15 cellular contexts compared by ENCODE assay signal in the genomic region with DNA sequence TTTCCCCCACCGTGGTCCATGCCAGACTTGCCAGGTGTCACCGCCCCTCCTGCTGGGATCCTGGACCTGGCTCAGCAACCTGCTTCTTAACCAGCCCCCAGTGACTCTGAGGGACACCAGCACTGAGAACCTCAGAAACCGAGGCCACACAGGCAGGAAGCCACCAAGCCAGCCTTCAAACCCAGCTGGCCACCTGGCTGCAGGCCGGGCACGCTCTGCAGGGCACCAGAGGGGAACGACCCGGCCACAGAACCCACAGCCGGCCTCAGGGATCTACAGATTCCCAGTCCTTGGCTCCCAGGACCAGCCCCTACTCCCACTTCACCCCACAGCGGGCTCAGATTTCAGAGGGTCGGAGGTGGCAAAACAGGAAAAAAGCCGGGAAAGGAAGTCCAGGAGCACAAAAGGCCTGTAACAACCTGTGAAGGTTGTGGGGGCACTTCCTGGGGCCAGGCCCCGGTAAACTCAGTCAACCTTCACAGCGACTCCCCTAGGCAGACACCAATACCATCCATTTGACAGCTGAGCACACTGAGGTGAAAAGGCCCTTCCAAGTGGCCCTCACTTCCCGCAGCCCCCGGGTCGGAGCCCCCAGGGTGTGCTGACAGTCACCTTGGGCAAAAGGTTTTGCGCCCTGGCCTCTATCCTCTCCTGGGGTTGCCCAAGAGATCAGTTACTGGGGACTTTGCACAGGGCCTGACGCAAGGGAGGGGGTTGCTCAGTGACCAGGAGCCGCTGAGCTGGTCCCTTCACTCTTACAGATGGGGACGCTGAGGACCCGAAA. TPM values are rescaled to one million over a fixed set of nuclear protein-coding genes. Genes with fewer than 3 reads are reported as not detected.
DNase-seq lines count a peak whose midpoint lies in the region; ATAC-seq, FAIRE-seq and TF ChIP-seq lines count a peak whose summit lies in the region.
"Had no signal": no experiment of that assay in that cellular context is flagged by ENCODE, and none has a peak within 500 bp of the region (broad histone marks: within the 10 kb centered on the region; RNA-seq: fewer than 3 reads in every experiment).

No MANE protein-coding gene starts in this region.

- no peak for TF ChIP-seq EP300 in H1 (IDR thresholded peaks at IDR 0.05; ENCODE audit: borderline replicate concordance in 1 of 2, low read depth in 2 of 2, low read length in 2 of 2)

- H3K36me3 ChIP-seq in SJSA1 (peaks cover 77% of the 10 kb centered on the region), H1 (ENCODE audit: control insufficient read depth in 2 of 4, insufficient read depth in 4 of 4, low read length in 3 of 4) (no peaks in the 10 kb centered on the region)
- H3K36me3 ChIP-seq: cardiac muscle cell had no signal

- H4K91ac ChIP-seq in H1 (replicated peaks; ENCODE audit: insufficient read length, low read length), result peak overlapping the region; percentile 7

- H3K23me2 ChIP-seq in H1 (ENCODE audit: low read depth, low read length), result no peaks in the 10 kb centered on the region

- peak overlapping the region; percentile 43; the same call in 1 of the 2 replicates for H2BK12ac ChIP-seq in H1 (ENCODE audit: low read depth, low read length)

- no peak overlapping the region for H4K8ac ChIP-seq in H1 (ENCODE audit: extremely low read depth, insufficient read depth, low read length)

- no peak overlapping the region for H3K56ac ChIP-seq in H1 (replicated peaks; ENCODE audit: insufficient read length, low read depth, low read length)

- no peak overlapping the region for H3K4me3 Mint-ChIP-seq in activated CD8-positive, alpha-beta memory T cell treated with anti-CD3 and anti-CD28 coated beads, Interleukin-2, amount 10 ng/mL, durations not matched to agents 7 days and 5 days
- peak overlapping the region; percentile 92 for H3K4me3 Mint-ChIP-seq in stimulated activated effector memory CD8-positive, alpha-beta T cell treated with anti-CD3 and anti-CD28 coated beads, Interleukin-12 subunit alpha, Interleukin-12 subunit beta, amount 100 ng/mL, for 72 hours

- no peak overlapping the region for H2AFZ ChIP-seq in H1 (ENCODE audit: low read length)

- DNase-seq in activated CD8-positive, alpha-beta memory T cell treated with anti-CD3 and anti-CD28 coated beads, Interleukin-2, amount 10 ng/mL, durations not matched to agents 7 days and 5 days, result peak; percentile 76
- DNase-seq in activated CD8-positive, alpha-beta memory T cell treated with anti-CD3 and anti-CD28 coated beads, Interleukin-2, amount 50 U/mL, for 48 hours, result no peak
- DNase-seq in SJSA1 (ENCODE audit: low read depth in 1 of 2, low spot score in 2 of 2) (no peak), H1 (ENCODE audit: low read depth in 1 of 2, low spot score in 2 of 2) (peak in 1 of 2 experiments; percentile 50), NCI-H748 treated with DMSO at 0.1 percent for 48 hours (lab: John Stamatoyannopoulos, UW) (no peak), retina (no peak)
- peak in 1 of 2 donors; percentile 72 for DNase-seq in stimulated activated effector memory CD8-positive, alpha-beta T cell treated with anti-CD3 and anti-CD28 coated beads, Interleukin-12 subunit alpha, Interleukin-12 subunit beta, amount 100 ng/mL, for 72 hours (ENCODE audit: low spot score in 2 of 2)
- DNase-seq: activated naive CD4-positive, alpha-beta T cell treated with anti-CD3 and anti-CD28 coated beads, Interleukin-2, amount 50 U/mL, for 16 hours; effector CD8-positive, alpha-beta T cell; EL; left lung; NCI-H2107 had no signal

- no peaks in the 10 kb centered on the region for H3K9me3 Mint-ChIP-seq in activated CD8-positive, alpha-beta memory T cell treated with anti-CD3 and anti-CD28 coated beads, Interleukin-2, amount 10 ng/mL, durations not matched to agents 7 days and 5 days (ENCODE audit: low read depth)
- no peaks in the 10 kb centered on the region for H3K9me3 Mint-ChIP-seq in stimulated activated effector memory CD8-positive, alpha-beta T cell treated with anti-CD3 and anti-CD28 coated beads, Interleukin-12 subunit alpha, Interleukin-12 subunit beta, amount 100 ng/mL, for 72 hours

- H3K4ac ChIP-seq in H1 (replicated peaks; ENCODE audit: insufficient read length, low read depth, low read length), result no peak overlapping the region

- H2BK120ac ChIP-seq in H1 (replicated peaks; ENCODE audit: low read depth, low read length), result no peak overlapping the region

- no peak for FAIRE-seq in H1 (lab: Jason Lieb, UNC)
- FAIRE-seq: A204.1 had no signal

- peak overlapping the region; percentile 96 for H3K27ac Mint-ChIP-seq in activated CD8-positive, alpha-beta memory T cell treated with anti-CD3 and anti-CD28 coated beads, Interleukin-2, amount 10 ng/mL, durations not matched to agents 7 days and 5 days
- H3K27ac Mint-ChIP-seq in stimulated activated effector memory CD8-positive, alpha-beta T cell treated with anti-CD3 and anti-CD28 coated beads, Interleukin-12 subunit alpha, Interleukin-12 subunit beta, amount 100 ng/mL, for 72 hours, result peak overlapping the region; percentile 73

- no peak overlapping the region for H3K9ac ChIP-seq in H1 (replicated peaks in 1 of 4; ENCODE audit: extremely low read depth in 1 of 4, low read depth in 3 of 4, low read length in 3 of 4)

- POLR2A ChIA-PET in H1 (lab: Charles Lee; ENCODE audit: partially characterized antibody), result interaction anchor here (0.8 to 1.4 kb wide), 2 partner anchors 11 to 12 kb away, joined by 3 to 8 read pairs; no protein-coding TSS in a partner anchor

- no peaks in the 10 kb centered on the region for H4K20me1 ChIP-seq in H1 (replicated peaks in 1 of 2; ENCODE audit: control insufficient read depth in 1 of 2, insufficient read depth in 2 of 2, low read length in 2 of 2)

- CTCF ChIA-PET in activated CD8-positive, alpha-beta memory T cell treated with anti-CD3 and anti-CD28 coated beads, Interleukin-2, amount 10 ng/mL, durations not matched to agents 7 days and 5 days (lab: Charles Lee), result interaction anchor here (0.9 to 2.1 kb wide), 3 partner anchors 8 to 227 kb away, joined by 3 to 6 read pairs (median 4); no protein-coding TSS in a partner anchor
- CTCF ChIA-PET in H1 (lab: Charles Lee; ENCODE audit: partially characterized antibody), result interaction anchor here (0.5 to 2.5 kb wide), 3 partner anchors 10 to 220 kb away, joined by 3 to 9 read pairs (median 4); no protein-coding TSS in a partner anchor

- no peak overlapping the region for H2AK5ac ChIP-seq in H1 (ENCODE audit: low read depth, low read length)

- H3K9me3 ChIP-seq in SJSA1 (replicated peaks), result no peaks in the 10 kb centered on the region
- H3K9me3 ChIP-seq in H1 (ENCODE audit: insufficient read depth in 2 of 2, low read depth in 1 of 2, low read length in 1 of 2), result no peaks in the 10 kb centered on the region
- H3K9me3 ChIP-seq: left lung had no signal

- no peak overlapping the region for H3K23ac ChIP-seq in H1 (ENCODE audit: insufficient read length)

- no peak overlapping the region for H3K14ac ChIP-seq in H1 (ENCODE audit: insufficient read length)

- peaks cover 62% of the 10 kb centered on the region for H3K36me3 Mint-ChIP-seq in activated CD8-positive, alpha-beta memory T cell treated with anti-CD3 and anti-CD28 coated beads, Interleukin-2, amount 10 ng/mL, durations not matched to agents 7 days and 5 days
- peaks cover 100% of the 10 kb centered on the region for H3K36me3 Mint-ChIP-seq in stimulated activated effector memory CD8-positive, alpha-beta T cell treated with anti-CD3 and anti-CD28 coated beads, Interleukin-12 subunit alpha, Interleukin-12 subunit beta, amount 100 ng/mL, for 72 hours

- TF ChIP-seq CTCF in H1 (IDR thresholded peaks at IDR 0.05; ENCODE audit: control extremely low read depth in 1 of 3, insufficient read depth in 1 of 3, low read depth in 1 of 3, low read length in 3 of 3), result no peak

- 74% methylated on average over 20 of the region's 21 CpGs; no CpG with 5 or more reads in 1 of the 2 experiments for WGBS in H1 (ENCODE audit: extremely low coverage in 1 of 2, insufficient coverage in 1 of 2, insufficient read length in 1 of 2, insufficient replicate concordance in 2 of 2, low coverage in 1 of 2, low lambda C conversion rate in 2 of 2, missing lambda C conversion rate in 1 of 2), 2 experiments

- H3K4me2 ChIP-seq in H1 (ENCODE audit: insufficient read depth in 1 of 2, low read depth in 2 of 2, low read length in 2 of 2), result no peak overlapping the region

- peaks cover 71% of the 10 kb centered on the region for H3K4me1 ChIP-seq in SJSA1 (replicated peaks)
- peaks cover 0 to 8% (median 4%) of the 10 kb centered on the region in 4 experiments; a peak in 4 of 7 replicates for H3K4me1 ChIP-seq in H1 (replicated peaks in 1 of 4; ENCODE audit: control insufficient read depth in 3 of 4, insufficient read depth in 4 of 4, low read length in 3 of 4)
- H3K4me1 ChIP-seq: left lung had no signal

- no peak for TF ChIP-seq POLR2A in H1 (IDR thresholded peaks at IDR 0.05; ENCODE audit: control extremely low read depth in 1 of 2, low read depth in 2 of 2, low read length in 2 of 2)

- no peak overlapping the region for H3K4me3 ChIP-seq in SJSA1
- H3K4me3 ChIP-seq in H1 (ENCODE audit: extremely low read depth in 1 of 4, insufficient read depth in 2 of 4, low read depth in 3 of 4, low read length in 4 of 4), result no peak overlapping the region
- H3K4me3 ChIP-seq: cardiac muscle cell, left lung had no signal

- no peaks in the 10 kb centered on the region for H3K27me3 Mint-ChIP-seq in activated CD8-positive, alpha-beta memory T cell treated with anti-CD3 and anti-CD28 coated beads, Interleukin-2, amount 10 ng/mL, durations not matched to agents 7 days and 5 days

- no peak for TF ChIP-seq RAD21 in H1 (IDR thresholded peaks at IDR 0.05 in 1 of 2, conservative IDR thresholded peaks at IDR 0.05 in 1 of 2; ENCODE audit: low read depth in 2 of 2, low read length in 2 of 2)

- H3K27me3 ChIP-seq in SJSA1 (replicated peaks) (no peaks in the 10 kb centered on the region), H1 (replicated peaks in 1 of 4; ENCODE audit: control insufficient read depth in 3 of 4, extremely low read depth in 1 of 4, insufficient read depth in 3 of 4, low read length in 3 of 4) (no peaks in the 10 kb centered on the region)
- H3K27me3 ChIP-seq: cardiac muscle cell had no signal

- no peak overlapping the region for H2BK20ac ChIP-seq in H1 (ENCODE audit: low read length)

- H3K79me1 ChIP-seq in H1 (ENCODE audit: low read depth, low read length), result no peaks in the 10 kb centered on the region

- H3K18ac ChIP-seq in H1 (ENCODE audit: extremely low read depth, low read length), result peak overlapping the region; percentile 0; the same call in 1 of the 2 replicates

- H2BK15ac ChIP-seq in H1 (ENCODE audit: low read length), result peak overlapping the region; percentile 10; the same call in 1 of the 2 replicates

- ATAC-seq in activated CD8-positive, alpha-beta memory T cell treated with anti-CD3 and anti-CD28 coated beads, Interleukin-2, amount 10 ng/mL, durations not matched to agents 7 days and 5 days, result no peak
- ATAC-seq in stimulated activated effector memory CD8-positive, alpha-beta T cell treated with anti-CD3 and anti-CD28 coated beads, Interleukin-12 subunit alpha, Interleukin-12 subunit beta, amount 100 ng/mL, for 72 hours, result no peak
- ATAC-seq in GM21717 (IDR thresholded peaks at IDR 0.05; ENCODE audit: unreplicated experiment), result no peak
- ATAC-seq: left lung had no signal

- H3K27ac ChIP-seq in SJSA1 (peak overlapping the region; percentile 65; the same call in 1 of the 2 replicates), H1 (ENCODE audit: low read depth, low read length) (no peak overlapping the region)
- H3K27ac ChIP-seq: cardiac muscle cell, left lung had no signal

- H2BK5ac ChIP-seq in H1 (ENCODE audit: low read depth, low read length), result no peak overlapping the region

- H3K79me2 ChIP-seq in H1 (ENCODE audit: control insufficient read depth in 1 of 2, insufficient read depth in 2 of 2, low read length in 2 of 2), result no peaks in the 10 kb centered on the region

- H4K5ac ChIP-seq in H1 (ENCODE audit: insufficient read length, low read depth, low read length), result no peak overlapping the region

- H3K4me1 Mint-ChIP-seq in activated CD8-positive, alpha-beta memory T cell treated with anti-CD3 and anti-CD28 coated beads, Interleukin-2, amount 10 ng/mL, durations not matched to agents 7 days and 5 days, result peaks cover 99% of the 10 kb centered on the region
- peaks cover 97% of the 10 kb centered on the region for H3K4me1 Mint-ChIP-seq in stimulated activated effector memory CD8-positive, alpha-beta T cell treated with anti-CD3 and anti-CD28 coated beads, Interleukin-12 subunit alpha, Interleukin-12 subunit beta, amount 100 ng/mL, for 72 hours

RNA-seq across cellular contexts. Expression of a gene that starts 14.1 kb away (rescaled TPM):
- total RNA-seq in activated CD8-positive, alpha-beta memory T cell treated with anti-CD3 and anti-CD28 coated beads, Interleukin-2, amount 10 ng/mL, durations not matched to agents 7 days and 5 days, result 100 to 1,000 TPM; 224 to 246 TPM
- total RNA-seq in SJSA1 (2014; rRNA removed; shearing (Covaris generic)), result 7.3 and 8.8 TPM in 2 replicates
- total RNA-seq in H1 (2021; fragmentation: NEBNext Ultra II Directional; extraction: Animal tissue kit (Norgen Biotek cat#: 25700)), result 0.48 and 0.82 TPM in 2 replicates
- polyA plus RNA-seq in H1 (2011; rRNA removed), result 0.49 and 0.62 TPM in 2 replicates
- 0.44 TPM for polyA plus RNA-seq in H1 (2011; cell fraction: cytosol; rRNA removed)
- polyA plus RNA-seq in H1 (2011; cell fraction: nucleus; rRNA removed), result 0.70 TPM
- polyA plus RNA-seq in H1 (2012, experiment 1 of 2), result 0.33 to 1.3 TPM (median 0.64 TPM) in 4 replicates
- polyA plus RNA-seq in H1 (2012, experiment 2 of 2), result 0.55 TPM
- polyA plus RNA-seq in H1 (2013, experiment 1 of 2), result 0.61 TPM
- polyA plus RNA-seq in H1 (2013, experiment 2 of 2), result 0.52 TPM
- polyA minus RNA-seq in H1 (2011; rRNA and poly(A)+ RNA removed), result 0.13 TPM in 1 of 2 replicates, not detected in the other
- 1.5 TPM for polyA minus RNA-seq in H1 (2011; cell fraction: cytosol; rRNA and poly(A)+ RNA removed)
- polyA minus RNA-seq in H1 (2011; cell fraction: nucleus; rRNA and poly(A)+ RNA removed), result 0.30 TPM
- total RNA-seq: cardiac muscle cell had no signal
- polyA plus RNA-seq: cardiac muscle cell had no signal

Comparison
In these comparisons a context has a peak if more than half of its experiments do, and no peak if none do; other contexts are left out.
1. RNA of a gene that starts 14.1 kb away (total RNA-seq): 224 to 246 TPM in activated CD8-positive, alpha-beta memory T cell treated with anti-CD3 and anti-CD28 coated beads, Interleukin-2, amount 10 ng/mL, durations not matched to agents 7 days and 5 days; 7.3 to 8.8 TPM in SJSA1 and 0.48 to 0.82 TPM in H1; every median in the first group is over 10 times any median in the second.